9 cellular contexts compared by ENCODE assay signal in the genomic region with DNA sequence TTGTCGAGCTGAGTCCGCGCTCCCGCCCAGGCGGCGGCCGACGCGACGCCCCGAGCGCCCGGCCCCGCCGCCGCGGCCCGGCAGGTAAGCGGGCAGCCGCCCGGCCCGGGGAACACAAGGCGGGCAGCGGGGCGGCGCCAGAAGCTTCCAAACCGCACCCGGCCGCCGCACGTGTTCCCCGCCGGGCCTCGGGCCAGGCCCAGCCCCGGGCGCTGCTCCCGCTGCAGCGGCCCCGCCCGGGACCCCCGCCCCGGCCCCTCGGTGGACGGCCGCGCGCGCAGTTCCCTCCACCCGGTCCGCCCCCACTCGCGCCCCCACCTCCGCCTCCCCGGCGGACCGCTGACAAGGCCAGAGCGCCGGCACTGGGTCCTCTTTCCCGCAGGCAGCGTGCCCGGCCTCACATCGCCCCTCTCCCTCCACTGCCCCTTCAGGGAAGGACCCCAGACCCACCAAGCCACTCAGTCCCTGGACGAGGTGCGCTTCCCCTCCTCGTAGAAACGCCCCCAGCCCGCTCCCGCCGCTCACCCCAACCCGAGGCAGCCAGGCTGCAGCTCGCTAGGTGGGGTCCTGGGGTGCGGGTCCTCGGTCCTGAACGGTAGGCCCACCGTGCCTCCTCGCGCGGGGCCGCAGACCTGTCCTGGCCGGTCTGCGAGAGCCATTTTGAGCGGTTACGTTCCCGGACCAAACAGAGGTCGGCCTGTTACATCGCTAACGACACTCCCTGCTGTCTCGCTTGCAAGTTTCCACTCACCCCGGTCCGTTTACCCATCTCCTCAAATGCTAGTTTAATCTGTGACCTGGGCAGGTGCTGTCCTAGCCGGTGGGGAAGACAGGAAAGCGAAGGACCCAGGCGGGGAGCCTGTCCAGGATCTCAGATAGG. TPM values are rescaled to one million over a fixed set of nuclear protein-coding genes. Genes with fewer than 3 reads are reported as not detected.
DNase-seq lines count a peak whose midpoint lies in the region; ATAC-seq, FAIRE-seq and TF ChIP-seq lines count a peak whose summit lies in the region.
"Had no signal": no experiment of that assay in that cellular context is flagged by ENCODE, and none has a peak within 500 bp of the region (broad histone marks: within the 10 kb centered on the region; RNA-seq: fewer than 3 reads in every experiment).

No MANE protein-coding gene starts in this region.

- TF ChIP-seq POLR2A in thyroid gland (IDR thresholded peaks at IDR 0.05), result peak in 1 of 2 donors; percentile 43

- no peaks in the 10 kb centered on the region for H3K9me3 ChIP-seq in colonic mucosa
- no peaks in the 10 kb centered on the region for H3K9me3 ChIP-seq in thyroid gland

- peaks cover 19% of the 10 kb centered on the region for H3K4me1 ChIP-seq in colonic mucosa
- peaks cover 43 to 54% of the 10 kb centered on the region in 2 donors for H3K4me1 ChIP-seq in thyroid gland

- WGBS in thyroid gland, 2 donors, result 1 to 3% methylated on average over 8 to 18 of the region's 93 CpGs

- H3K27ac Mint-ChIP-seq in HFFc6 (peak overlapping the region; percentile 72), memory B cell (peak overlapping the region; percentile 63)

- FAIRE-seq in RCC 7860 (lab: Jason Lieb, UNC), result no peak
- FAIRE-seq: G401.6 had no signal

- H3K4me3 Mint-ChIP-seq in HFFc6 (peak overlapping the region; percentile 90), memory B cell (peak overlapping the region; percentile 91)

- H3K36me3 ChIP-seq in colonic mucosa, result no peaks in the 10 kb centered on the region
- H3K36me3 ChIP-seq in thyroid gland, result peaks cover 0 to 9% of the 10 kb centered on the region in 2 donors

- H3K36me3 Mint-ChIP-seq in HFFc6 (ENCODE audit: low read depth) (peaks cover 23% of the 10 kb centered on the region), memory B cell (peaks cover 8% of the 10 kb centered on the region)

- H3K27me3 ChIP-seq in colonic mucosa, result no peaks in the 10 kb centered on the region
- H3K27me3 ChIP-seq in thyroid gland, result no peaks in the 10 kb centered on the region

- TF ChIP-seq CTCF in HFFc6 (IDR thresholded peaks at IDR 0.05) (no peak), colonic mucosa (IDR thresholded peaks at IDR 0.05) (no peak), thyroid gland (IDR thresholded peaks at IDR 0.05) (no peak)

- H3K9ac ChIP-seq in colonic mucosa (ENCODE audit: low read depth in 2 of 2, low read length in 2 of 2), result peak overlapping the region; percentile 82 to 83

- DNase-seq in NCI-H1417 (lab: John Stamatoyannopoulos, UW) (peak in 2 of 3 experiments; percentile 58 to 67), NCI-H1417 treated with DMSO at 0.1 percent for 48 hours (lab: John Stamatoyannopoulos, UW) (no peak), HFFc6 (no peak), RPMI7951 (ENCODE audit: low read depth) (peak; percentile 6), colonic mucosa (peak; percentile 24), memory B cell (ENCODE audit: low spot score in 2 of 2) (peak in 1 of 2 donors; percentile 40), thyroid gland (peak in 1 of 2 donors; percentile 26), RCC 7860 (ENCODE audit: low spot score) (no peak)

- H3K27me3 Mint-ChIP-seq in HFFc6 (ENCODE audit: insufficient read depth) (no peaks in the 10 kb centered on the region; the same call in none of the 2 replicates), memory B cell (no peaks in the 10 kb centered on the region)

- H3K9me3 Mint-ChIP-seq in HFFc6, result no peaks in the 10 kb centered on the region
- no peaks in the 10 kb centered on the region for H3K9me3 Mint-ChIP-seq in memory B cell

- H3K4me3 ChIP-seq in colonic mucosa, result peak overlapping the region; percentile 89
- peak overlapping the region; percentile 76 to 92 (median 87) for H3K4me3 ChIP-seq in thyroid gland (replicated peaks in 1 of 3)

- intact Hi-C loops in colonic mucosa (cut with DNase I), result no loop called here
- intact Hi-C loops in thyroid gland (cut with DNase I), result loop anchor here (10.0 kb wide), 1 partner anchor 72 kb away; a partner anchor contains a TSS

- ATAC-seq in memory B cell (ENCODE audit: low read depth), result peak; percentile 22

- H3K4me1 Mint-ChIP-seq in HFFc6 (ENCODE audit: low read depth) (peaks cover 37% of the 10 kb centered on the region), memory B cell (peaks cover 24% of the 10 kb centered on the region)

- H3K27ac ChIP-seq in colonic mucosa, result no peak overlapping the region
- no peak overlapping the region for H3K27ac ChIP-seq in thyroid gland

RNA-seq across cellular contexts. Expression of a gene that starts 0.5 kb away (rescaled TPM):
- total RNA-seq in HFFc6 (2021; fragmentation: NEBNext Ultra II Directional; extraction: Animal tissue kit (Norgen Biotek cat#: 25700)), result 10 to 100 TPM; 24.6 to 31.1 (median 26.8) TPM
- total RNA-seq in RPMI7951 (2014; rRNA removed; shearing (Covaris generic)), result 15.8 and 16.3 TPM in 2 replicates
- 10 to 100 TPM; 22.6 to 38.2 TPM for total RNA-seq in colonic mucosa
- 10 to 100 TPM; 24.1 to 40.1 (median 27.1) TPM for total RNA-seq in thyroid gland

RNA-seq across cellular contexts. Expression of a gene that starts 28.0 kb away (rescaled TPM):
- 100 to 1,000 TPM in 4 of 6 experiments, 10 to 100 TPM in 2; 23.5 to 228 (median 130) TPM for total RNA-seq in HFFc6 (2021; fragmentation: NEBNext Ultra II Directional; extraction: Animal tissue kit (Norgen Biotek cat#: 25700))
- not detected in 2 replicates for total RNA-seq in RPMI7951 (2014; rRNA removed; shearing (Covaris generic))
- 100 to 1,000 TPM in 1 of 2 donors, 10 to 100 TPM in 1; 23.0 to 104 TPM for total RNA-seq in colonic mucosa
- not detected for total RNA-seq in thyroid gland

Comparison
In these comparisons a context has a peak if more than half of its experiments do, and no peak if none do; other contexts are left out.
1. DNase-seq: peak in NCI-H1417 (2 of 3), RPMI7951 (single experiment) and colonic mucosa (single experiment); none in NCI-H1417 treated with DMSO at 0.1 percent for 48 hours (single experiment), HFFc6 (single experiment) and RCC 7860 (single experiment).
2. RNA of a gene that starts 28.0 kb away (total RNA-seq): 23.5 to 228 TPM in HFFc6 and 23.0 to 104 TPM in colonic mucosa; not detected in RPMI7951 and not detected in thyroid gland; every median in the first group is over 10 times any median in the second.